Comparison of ENCODE assay signal across 1 cellular context in genomic region chr22:20495861-20496681, GRCh38.
TF ChIP-seq lines count a peak whose summit lies in the region.

No MANE protein-coding gene starts in this region.

TF ChIP-seq in K562, 482 proteins besides CTCF, POLR2A, EP300 and RAD21 (continued from another document and continues in another):
- TF ChIP-seq RREB1 (CRISPR knock-in tag; IDR thresholded peaks at IDR 0.05) (peak; percentile 97), ZNF133 (CRISPR knock-in tag; IDR thresholded peaks at IDR 0.05) (peak; percentile 87; the same call in 1 of the 2 replicates), ATF1 (CRISPR knock-in tag; IDR thresholded peaks at IDR 0.05) (no peak; the same call in 1 of the 2 replicates), ATF1 (tag; IDR thresholded peaks at IDR 0.05) (peak; percentile 95), NFXL1 (CRISPR knock-in tag; IDR thresholded peaks at IDR 0.05) (no peak), MLX (CRISPR knock-in tag; conservative IDR thresholded peaks at IDR 0.05) (peak in 1 of 2 experiments; percentile 92; a peak in 1 of 4 replicates), GTF3C2 (IDR thresholded peaks at IDR 0.05; ENCODE audit: borderline replicate concordance, extremely low read depth, insufficient read length) (peak; percentile 21), ILF3 (IDR thresholded peaks at IDR 0.05; ENCODE audit: borderline replicate concordance) (no peak), SMC3 (conservative IDR thresholded peaks at IDR 0.05; ENCODE audit: insufficient read depth, low read depth, low read length) (peak; percentile 99), SMARCC2 (IDR thresholded peaks at IDR 0.05; ENCODE audit: low read depth) (no peak), ZNF583 (CRISPR knock-in tag; IDR thresholded peaks at IDR 0.05) (peak; percentile 53; the same call in 1 of the 2 replicates), HOMEZ (CRISPR knock-in tag; IDR thresholded peaks at IDR 0.05) (peak; percentile 80), HDAC6 (IDR thresholded peaks at IDR 0.05; ENCODE audit: low read depth, low read length) (0 out of 2 replicates have a peak, but pooled peaks have one; percentile 74), BMI1 (IDR thresholded peaks at IDR 0.05; ENCODE audit: low read length) (peak; percentile 7; the same call in 1 of the 2 replicates), ZNF347 (CRISPR knock-in tag; IDR thresholded peaks at IDR 0.05; ENCODE audit: low read depth) (0 out of 2 replicates have a peak, but pooled peaks have one; percentile 62), KAT8 (IDR thresholded peaks at IDR 0.05; ENCODE audit: low read depth) (no peak), RFX5 (IDR thresholded peaks at IDR 0.05; ENCODE audit: low read depth, low read length) (no peak), ZNF436 (CRISPR knock-in tag; IDR thresholded peaks at IDR 0.05) (peak; percentile 59; the same call in 1 of the 2 replicates), USF1 (CRISPR knock-in tag; IDR thresholded peaks at IDR 0.05) (no peak), FUS (optimal IDR thresholded peaks at IDR 0.05; ENCODE audit: low read depth, low read length) (no peak), TCF7L2 (IDR thresholded peaks at IDR 0.05; ENCODE audit: low read depth, low read length) (0 out of 2 replicates have a peak, but pooled peaks have one; percentile 15), ZNF444 (CRISPR knock-in tag; IDR thresholded peaks at IDR 0.05) (peak; percentile 95), ZBTB7A (IDR thresholded peaks at IDR 0.05; ENCODE audit: borderline replicate concordance, control insufficient read depth, low read depth, low read length) (peak; percentile 97), CCAR2 (IDR thresholded peaks at IDR 0.05; ENCODE audit: low read depth, low read length) (peak; percentile 78), PML (IDR thresholded peaks at IDR 0.05; ENCODE audit: low read length) (peak; percentile 75), CHD4 (IDR thresholded peaks at IDR 0.05; ENCODE audit: insufficient read depth, insufficient replicate concordance, low read depth, low read length, poor library complexity, severe bottlenecking) (peak; percentile 99), TBP (optimal IDR thresholded peaks at IDR 0.05; ENCODE audit: low read depth, low read length) (peak; percentile 87), PTBP1 (IDR thresholded peaks at IDR 0.05; ENCODE audit: low read depth, low read length) (peak; percentile 82; the same call in 1 of the 2 replicates), PYGO2 (tag; IDR thresholded peaks at IDR 0.05) (no peak), SIX5 (IDR thresholded peaks at IDR 0.05; ENCODE audit: borderline replicate concordance in 1 of 2, insufficient read depth in 1 of 2, low read depth in 1 of 2, low read length in 2 of 2) (no peak), BCL6 (CRISPR knock-in tag; IDR thresholded peaks at IDR 0.05) (peak; percentile 48; the same call in 1 of the 2 replicates), TAF1 (IDR thresholded peaks at IDR 0.05; ENCODE audit: control insufficient read depth, extremely low read depth, insufficient read depth, low read length, severe bottlenecking) (peak; percentile 69), KLF1 (tag; IDR thresholded peaks at IDR 0.05) (peak; percentile 73), BRD4 (IDR thresholded peaks at IDR 0.05) (peak; percentile 97), CUX1 (CRISPR knock-in tag; IDR thresholded peaks at IDR 0.05) (no peak), PRPF4 (IDR thresholded peaks at IDR 0.05; ENCODE audit: insufficient read depth, low read depth, low read length, poor library complexity, severe bottlenecking) (no peak), JUN (IDR thresholded peaks at IDR 0.05; ENCODE audit: borderline replicate concordance, low read depth, low read length) (peak; percentile 83), JUN (CRISPR knock-in tag; IDR thresholded peaks at IDR 0.05; ENCODE audit: borderline replicate concordance) (no peak), DACH1 (IDR thresholded peaks at IDR 0.05; ENCODE audit: partially characterized antibody) (no peak), NFRKB (IDR thresholded peaks at IDR 0.05; ENCODE audit: low read depth) (no peak), ZNF134 (CRISPR knock-in tag; conservative IDR thresholded peaks at IDR 0.05) (peak; percentile 28; the same call in 1 of the 2 replicates), PHF8 (IDR thresholded peaks at IDR 0.05; ENCODE audit: borderline replicate concordance, low read length) (peak; percentile 86), ZNF740 (CRISPR knock-in tag; IDR thresholded peaks at IDR 0.05) (no peak), ZNF740 (tag; IDR thresholded peaks at IDR 0.05) (peak in 1 of 2 experiments; percentile 36; a peak in 1 of 4 replicates)
